1 cellular context compared by ENCODE assay signal in genomic region chr17:80497726-80498241, GRCh38.
A peak's percentile ranks its signal among the peaks of the same experiment; 100 is the strongest.
TF ChIP-seq lines count a peak whose summit lies in the region.

No MANE protein-coding gene starts in this region.

TF ChIP-seq in HepG2, 621 proteins besides CTCF, POLR2A, EP300 and RAD21 (continued from another document):
- 0 out of 2 replicates have a peak, but pooled peaks have one; percentile 11 for TF ChIP-seq NFIB (CRISPR knock-in tag; IDR thresholded peaks at IDR 0.05; ENCODE audit: borderline replicate concordance)
- TF ChIP-seq, protein P1, sequence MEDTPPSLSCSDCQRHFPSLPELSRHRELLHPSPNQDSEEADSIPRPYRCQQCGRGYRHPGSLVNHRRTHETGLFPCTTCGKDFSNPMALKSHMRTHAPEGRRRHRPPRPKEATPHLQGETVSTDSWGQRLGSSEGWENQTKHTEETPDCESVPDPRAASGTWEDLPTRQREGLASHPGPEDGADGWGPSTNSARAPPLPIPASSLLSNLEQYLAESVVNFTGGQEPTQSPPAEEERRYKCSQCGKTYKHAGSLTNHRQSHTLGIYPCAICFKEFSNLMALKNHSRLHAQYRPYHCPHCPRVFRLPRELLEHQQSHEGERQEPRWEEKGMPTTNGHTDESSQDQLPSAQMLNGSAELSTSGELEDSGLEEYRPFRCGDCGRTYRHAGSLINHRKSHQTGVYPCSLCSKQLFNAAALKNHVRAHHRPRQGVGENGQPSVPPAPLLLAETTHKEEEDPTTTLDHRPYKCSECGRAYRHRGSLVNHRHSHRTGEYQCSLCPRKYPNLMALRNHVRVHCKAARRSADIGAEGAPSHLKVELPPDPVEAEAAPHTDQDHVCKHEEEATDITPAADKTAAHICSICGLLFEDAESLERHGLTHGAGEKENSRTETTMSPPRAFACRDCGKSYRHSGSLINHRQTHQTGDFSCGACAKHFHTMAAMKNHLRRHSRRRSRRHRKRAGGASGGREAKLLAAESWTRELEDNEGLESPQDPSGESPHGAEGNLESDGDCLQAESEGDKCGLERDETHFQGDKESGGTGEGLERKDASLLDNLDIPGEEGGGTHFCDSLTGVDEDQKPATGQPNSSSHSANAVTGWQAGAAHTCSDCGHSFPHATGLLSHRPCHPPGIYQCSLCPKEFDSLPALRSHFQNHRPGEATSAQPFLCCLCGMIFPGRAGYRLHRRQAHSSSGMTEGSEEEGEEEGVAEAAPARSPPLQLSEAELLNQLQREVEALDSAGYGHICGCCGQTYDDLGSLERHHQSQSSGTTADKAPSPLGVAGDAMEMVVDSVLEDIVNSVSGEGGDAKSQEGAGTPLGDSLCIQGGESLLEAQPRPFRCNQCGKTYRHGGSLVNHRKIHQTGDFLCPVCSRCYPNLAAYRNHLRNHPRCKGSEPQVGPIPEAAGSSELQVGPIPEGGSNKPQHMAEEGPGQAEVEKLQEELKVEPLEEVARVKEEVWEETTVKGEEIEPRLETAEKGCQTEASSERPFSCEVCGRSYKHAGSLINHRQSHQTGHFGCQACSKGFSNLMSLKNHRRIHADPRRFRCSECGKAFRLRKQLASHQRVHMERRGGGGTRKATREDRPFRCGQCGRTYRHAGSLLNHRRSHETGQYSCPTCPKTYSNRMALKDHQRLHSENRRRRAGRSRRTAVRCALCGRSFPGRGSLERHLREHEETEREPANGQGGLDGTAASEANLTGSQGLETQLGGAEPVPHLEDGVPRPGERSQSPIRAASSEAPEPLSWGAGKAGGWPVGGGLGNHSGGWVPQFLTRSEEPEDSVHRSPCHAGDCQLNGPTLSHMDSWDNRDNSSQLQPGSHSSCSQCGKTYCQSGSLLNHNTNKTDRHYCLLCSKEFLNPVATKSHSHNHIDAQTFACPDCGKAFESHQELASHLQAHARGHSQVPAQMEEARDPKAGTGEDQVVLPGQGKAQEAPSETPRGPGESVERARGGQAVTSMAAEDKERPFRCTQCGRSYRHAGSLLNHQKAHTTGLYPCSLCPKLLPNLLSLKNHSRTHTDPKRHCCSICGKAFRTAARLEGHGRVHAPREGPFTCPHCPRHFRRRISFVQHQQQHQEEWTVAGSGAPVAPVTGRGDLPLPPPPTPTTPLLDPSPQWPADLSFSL (CRISPR knock-in tag; IDR thresholded peaks at IDR 0.05), result peak; percentile 96
- no peak for TF ChIP-seq GTF3A (CRISPR knock-in tag; conservative IDR thresholded peaks at IDR 0.05)
- no peak for TF ChIP-seq SALL2 (CRISPR knock-in tag; IDR thresholded peaks at IDR 0.05)
- TF ChIP-seq MTF2 (CRISPR knock-in tag; IDR thresholded peaks at IDR 0.05; ENCODE audit: borderline replicate concordance), result peak; percentile 12; the same call in 1 of the 2 replicates
- no peak for TF ChIP-seq NAIF1 (CRISPR knock-in tag; IDR thresholded peaks at IDR 0.05; ENCODE audit: borderline replicate concordance)
